Comparison of ENCODE assay signal across 17 cellular contexts in genomic region chr6:24833711-24834386, GRCh38. TPM values are rescaled to one million over a fixed set of nuclear protein-coding genes. Genes with fewer than 3 reads are reported as not detected.
DNase-seq lines count a peak whose midpoint lies in the region; TF ChIP-seq lines count a peak whose summit lies in the region.
"Had no signal": no experiment of that assay in that cellular context is flagged by ENCODE, and none has a peak within 500 bp of the region (broad histone marks: within the 10 kb centered on the region; RNA-seq: fewer than 3 reads in every experiment).

No MANE protein-coding gene starts in this region.

- peaks cover 60% of the 10 kb centered on the region for H3K4me1 Mint-ChIP-seq in activated T-cell treated with anti-CD3 and anti-CD28 coated beads, Interleukin-2, amount 50 U/mL, for 24 hours (ENCODE audit: low read depth)
- peaks cover 30% of the 10 kb centered on the region for H3K4me1 Mint-ChIP-seq in activated CD4-positive, alpha-beta memory T cell treated with anti-CD3 and anti-CD28 coated beads, Interleukin-2, amount 10 ng/mL, durations not matched to agents 7 days and 5 days
- peaks cover 39 to 69% of the 10 kb centered on the region in 2 donors for H3K4me1 Mint-ChIP-seq in immature natural killer cell

- intact Hi-C loops in thyroid gland (cut with DNase I): no loop called here

- TF ChIP-seq CTCF in thyroid gland (IDR thresholded peaks at IDR 0.05): no peak

- TF ChIP-seq POLR2A in thyroid gland (IDR thresholded peaks at IDR 0.05): no peak

- H3K4me3 ChIP-seq in thyroid gland (replicated peaks in 1 of 3) (no peak overlapping the region), GM23248 (no peak overlapping the region)
- H3K4me3 ChIP-seq: cardiac muscle cell, ovary, transverse colon had no signal

- H3K4me1 ChIP-seq in thyroid gland: peaks cover 42 to 63% of the 10 kb centered on the region in 2 donors
- peaks cover 16% of the 10 kb centered on the region; the same call in 1 of the 2 replicates for H3K4me1 ChIP-seq in GM23248 (ENCODE audit: insufficient read depth)
- H3K4me1 ChIP-seq: transverse colon had no signal

- no peaks in the 10 kb centered on the region for H3K9me3 Mint-ChIP-seq in activated T-cell treated with anti-CD3 and anti-CD28 coated beads, Interleukin-2, amount 50 U/mL, for 24 hours
- H3K9me3 Mint-ChIP-seq in activated CD4-positive, alpha-beta memory T cell treated with anti-CD3 and anti-CD28 coated beads, Interleukin-2, amount 10 ng/mL, durations not matched to agents 7 days and 5 days: peaks cover 4% of the 10 kb centered on the region
- H3K9me3 Mint-ChIP-seq in immature natural killer cell: no peaks in the 10 kb centered on the region

- peaks cover 17% of the 10 kb centered on the region; the same call in 1 of the 2 replicates for H3F3A ChIP-seq in GM23248 (ENCODE audit: insufficient read depth)

- H3K79me2 ChIP-seq in GM23248 (ENCODE audit: insufficient read depth): no peaks in the 10 kb centered on the region

- H3K36me3 ChIP-seq in thyroid gland (no peaks in the 10 kb centered on the region), GM23248 (ENCODE audit: low read depth) (no peaks in the 10 kb centered on the region)
- H3K36me3 ChIP-seq: cardiac muscle cell, ovary, transverse colon had no signal

- H3K9ac ChIP-seq in GM23248: no peak overlapping the region

- no peak for DNase-seq in activated T-cell treated with anti-CD3 and anti-CD28 coated beads, Interleukin-2, amount 50 U/mL, for 24 hours
- DNase-seq in activated T-cell treated with anti-CD3 and anti-CD28 coated beads, Interleukin-2, amount 50 U/mL, for 1 hour: no peak
- DNase-seq in activated CD4-positive, alpha-beta memory T cell treated with anti-CD3 and anti-CD28 coated beads, Interleukin-2, amount 10 ng/mL, durations not matched to agents 7 days and 5 days: no peak
- DNase-seq in immature natural killer cell: no peak
- DNase-seq in thyroid gland: no peak
- no peak for DNase-seq in GM23248
- no peak for DNase-seq in NCI-H2029 treated with DMSO at 0.1 percent for 48 hours (lab: John Stamatoyannopoulos, UW)
- no peak for DNase-seq in nucleus accumbens (lab: John Stamatoyannopoulos, UW)
- DNase-seq: ACHN; COR-L47; left cardiac atrium; NCI-H748 treated with DMSO at 0.1 percent for 48 hours; ovary; stimulated activated CD4-positive, alpha-beta T cell treated with anti-CD3 and anti-CD28 coated beads, Interleukin-2, amount 100 ng/mL, for 48 hours; transverse colon had no signal

- peaks cover 79% of the 10 kb centered on the region for H3K36me3 Mint-ChIP-seq in activated T-cell treated with anti-CD3 and anti-CD28 coated beads, Interleukin-2, amount 50 U/mL, for 24 hours (ENCODE audit: low read depth)
- peaks cover 86% of the 10 kb centered on the region for H3K36me3 Mint-ChIP-seq in activated CD4-positive, alpha-beta memory T cell treated with anti-CD3 and anti-CD28 coated beads, Interleukin-2, amount 10 ng/mL, durations not matched to agents 7 days and 5 days (ENCODE audit: low read depth)
- peaks cover 39 to 83% (median 51%) of the 10 kb centered on the region in 3 donors for H3K36me3 Mint-ChIP-seq in immature natural killer cell

- WGBS in thyroid gland, 2 donors: 76 to 89% methylated on average over 4 of the region's 4 CpGs
- 89 to 95% methylated on average over 4 of the region's 4 CpGs for WGBS in GM23248 (ENCODE audit: low coverage in 1 of 2, low lambda C conversion rate in 2 of 2, missing lambda C conversion rate in 2 of 2), 2 experiments

- no peaks in the 10 kb centered on the region for H3K27me3 Mint-ChIP-seq in activated T-cell treated with anti-CD3 and anti-CD28 coated beads, Interleukin-2, amount 50 U/mL, for 24 hours
- no peaks in the 10 kb centered on the region for H3K27me3 Mint-ChIP-seq in activated CD4-positive, alpha-beta memory T cell treated with anti-CD3 and anti-CD28 coated beads, Interleukin-2, amount 10 ng/mL, durations not matched to agents 7 days and 5 days
- peaks cover 3 to 58% (median 12%) of the 10 kb centered on the region in 3 donors for H3K27me3 Mint-ChIP-seq in immature natural killer cell (ENCODE audit: low read depth in 3 of 3)

- no peak overlapping the region for H3K4me2 ChIP-seq in GM23248 (ENCODE audit: unreplicated experiment)

- POLR2A ChIA-PET in activated CD4-positive, alpha-beta memory T cell treated with anti-CD3 and anti-CD28 coated beads, Interleukin-2, amount 10 ng/mL, durations not matched to agents 7 days and 5 days (lab: Charles Lee): interaction anchor here (0.8 to 0.9 kb wide), 2 partner anchors 12 to 194 kb away, joined by 3 read pairs; no protein-coding TSS in a partner anchor

- no peaks in the 10 kb centered on the region for H3K9me2 ChIP-seq in GM23248 (ENCODE audit: insufficient read depth)

- CTCF ChIA-PET in activated CD4-positive, alpha-beta memory T cell treated with anti-CD3 and anti-CD28 coated beads, Interleukin-2, amount 10 ng/mL, durations not matched to agents 7 days and 5 days (lab: Charles Lee): interaction anchor here (0.7 to 3.8 kb wide), 3 partner anchors 48 to 237 kb away, joined by 3 to 13 read pairs (median 5); no protein-coding TSS in a partner anchor

- H3K27ac Mint-ChIP-seq in activated T-cell treated with anti-CD3 and anti-CD28 coated beads, Interleukin-2, amount 50 U/mL, for 24 hours: peak overlapping the region; percentile 84
- peak overlapping the region; percentile 63 for H3K27ac Mint-ChIP-seq in activated CD4-positive, alpha-beta memory T cell treated with anti-CD3 and anti-CD28 coated beads, Interleukin-2, amount 10 ng/mL, durations not matched to agents 7 days and 5 days
- H3K27ac Mint-ChIP-seq in immature natural killer cell: peak overlapping the region; percentile 67 to 89 (median 74)

- peak overlapping the region; percentile 75 to 86 (median 77) for H3K27ac ChIP-seq in thyroid gland
- no peak overlapping the region for H3K27ac ChIP-seq in GM23248
- H3K27ac ChIP-seq: cardiac muscle cell, ovary, transverse colon had no signal

- in situ Hi-C loops in GM23248 (cut with MboI): no loop called here

- H2AFZ ChIP-seq in GM23248: no peak overlapping the region

- H3K9me3 ChIP-seq in thyroid gland (no peaks in the 10 kb centered on the region), GM23248 (ENCODE audit: low read depth) (no peaks in the 10 kb centered on the region)
- H3K9me3 ChIP-seq: ovary, transverse colon had no signal

- no peaks in the 10 kb centered on the region for H4K20me1 ChIP-seq in GM23248 (ENCODE audit: insufficient read depth)

- H3K4me3 Mint-ChIP-seq in activated T-cell treated with anti-CD3 and anti-CD28 coated beads, Interleukin-2, amount 50 U/mL, for 24 hours: no peak overlapping the region
- H3K4me3 Mint-ChIP-seq in activated CD4-positive, alpha-beta memory T cell treated with anti-CD3 and anti-CD28 coated beads, Interleukin-2, amount 10 ng/mL, durations not matched to agents 7 days and 5 days: peak overlapping the region; percentile 7
- H3K4me3 Mint-ChIP-seq in immature natural killer cell: no peak overlapping the region

- H3K27me3 ChIP-seq in thyroid gland (no peaks in the 10 kb centered on the region), GM23248 (replicated peaks; ENCODE audit: insufficient read depth) (no peaks in the 10 kb centered on the region)
- H3K27me3 ChIP-seq: cardiac muscle cell, ovary, transverse colon had no signal

RNA-seq across cellular contexts. Expression of gene ARMH2, which starts 35.1 kb away (rescaled TPM):
- 1 to 10 TPM; 1.2 to 1.5 TPM for total RNA-seq in activated CD4-positive, alpha-beta memory T cell treated with anti-CD3 and anti-CD28 coated beads, Interleukin-2, amount 10 ng/mL, durations not matched to agents 7 days and 5 days
- polyA plus RNA-seq in immature natural killer cell: not detected
- not detected for total RNA-seq in thyroid gland
- not detected in 2 replicates for total RNA-seq in GM23248 (2014; rRNA removed; shearing (Covaris generic))
- polyA plus RNA-seq in GM23248 (2016; fragmentation: Nextera tagmentation; extraction: Ambion mirVana): not detected in 2 replicates
- total RNA-seq: cardiac muscle cell, left cardiac atrium, mononuclear cell, ovary, transverse colon had no signal
- polyA plus RNA-seq: cardiac muscle cell, ovary had no signal

RNA-seq across cellular contexts. Expression of gene GMNN, which starts 59.1 kb away (rescaled TPM):
- 10 to 100 TPM; 67.6 to 69.0 TPM for total RNA-seq in activated CD4-positive, alpha-beta memory T cell treated with anti-CD3 and anti-CD28 coated beads, Interleukin-2, amount 10 ng/mL, durations not matched to agents 7 days and 5 days
- 1 to 10 TPM; 5.1 to 9.6 (median 5.2) TPM for polyA plus RNA-seq in immature natural killer cell
- 10 to 100 TPM in 2 of 4 donors, 1 to 10 TPM in 2; 9.4 to 25.8 (median 14.5) TPM for total RNA-seq in thyroid gland
- 8.4 and 16.2 TPM in 2 replicates for total RNA-seq in GM23248 (2014; rRNA removed; shearing (Covaris generic))
- polyA plus RNA-seq in GM23248 (2016; fragmentation: Nextera tagmentation; extraction: Ambion mirVana): 25.0 and 26.5 TPM in 2 replicates
